10 cellular contexts compared by ENCODE assay signal in genomic region chr9:128274245-128274644, GRCh38. TPM values are rescaled to one million over a fixed set of nuclear protein-coding genes. Genes with fewer than 3 reads are reported as not detected.
DNase-seq lines count a peak whose midpoint lies in the region; ATAC-seq and TF ChIP-seq lines count a peak whose summit lies in the region.
"Had no signal": no experiment of that assay in that cellular context is flagged by ENCODE, and none has a peak within 500 bp of the region (broad histone marks: within the 10 kb centered on the region; RNA-seq: fewer than 3 reads in every experiment).

No MANE protein-coding gene starts in this region.

- no peaks in the 10 kb centered on the region for H4K20me1 ChIP-seq in DND-41 (ENCODE audit: insufficient read depth, low read length)

- peaks cover 29% of the 10 kb centered on the region for H3K79me2 ChIP-seq in DND-41 (ENCODE audit: insufficient read depth, low read length)

- peak overlapping the region; percentile 79; the same call in 1 of the 2 replicates for H3K9ac ChIP-seq in DND-41 (ENCODE audit: low read depth, low read length)

- DNase-seq in DND-41, result no peak
- DNase-seq in ascending aorta (ENCODE audit: low spot score in 2 of 2), result no peak
- DNase-seq in GM10266 (ENCODE audit: extremely low spot score), result no peak
- no peak for DNase-seq in A172 (ENCODE audit: low spot score)
- DNase-seq: DMS153, NCI-H226 had no signal

- ATAC-seq in DND-41 (ENCODE audit: insufficient read depth, low read depth) (no peak), GM18498 (IDR thresholded peaks at IDR 0.05; ENCODE audit: unreplicated experiment) (no peak), HG03139 (IDR thresholded peaks at IDR 0.05; ENCODE audit: unreplicated experiment) (no peak)

- intact Hi-C loops in ascending aorta (cut with DNase I), result loop anchor here (2.0 kb wide), 1 partner anchor 113 kb away; the partner anchor contains the start of gene BBLN

- H2AFZ ChIP-seq in DND-41 (ENCODE audit: low read depth, low read length), result no peak overlapping the region

- H3K27ac ChIP-seq in 22Rv1, result peak overlapping the region; percentile 59; the same call in 1 of the 2 replicates
- H3K27ac ChIP-seq in DND-41 (ENCODE audit: low read length), result no peak overlapping the region
- H3K27ac ChIP-seq in ascending aorta, result no peak overlapping the region
- peak overlapping the region; percentile 97 for H3K27ac ChIP-seq in mesodermal cell (ENCODE audit: low read depth, low read length, severe bottlenecking)

- peaks cover 21% of the 10 kb centered on the region for H3K36me3 ChIP-seq in DND-41 (ENCODE audit: insufficient read depth, low read length)
- peaks cover 18 to 30% of the 10 kb centered on the region in 2 donors for H3K36me3 ChIP-seq in ascending aorta
- peaks cover 43% of the 10 kb centered on the region for H3K36me3 ChIP-seq in mesodermal cell (ENCODE audit: control insufficient read depth, insufficient read depth, low read length)

- H3K9me3 ChIP-seq in DND-41 (ENCODE audit: insufficient read depth, low read length, severe bottlenecking), result no peaks in the 10 kb centered on the region
- no peaks in the 10 kb centered on the region for H3K9me3 ChIP-seq in ascending aorta
- H3K9me3 ChIP-seq in mesodermal cell (ENCODE audit: control insufficient read depth, low read length), result no peaks in the 10 kb centered on the region

- no peaks in the 10 kb centered on the region for H3K27me3 ChIP-seq in DND-41 (ENCODE audit: insufficient read depth, low read length, poor library complexity)
- H3K27me3 ChIP-seq in ascending aorta, result no peaks in the 10 kb centered on the region

- H3K4me2 ChIP-seq in DND-41 (ENCODE audit: insufficient read depth, low read length), result peak overlapping the region; percentile 78; the same call in 1 of the 2 replicates

- H3K4me1 ChIP-seq in DND-41 (ENCODE audit: insufficient read depth, low read length) (peaks cover 32% of the 10 kb centered on the region), ascending aorta (peaks cover 6 to 20% of the 10 kb centered on the region in 2 donors), mesodermal cell (ENCODE audit: control insufficient read depth, insufficient read depth, low read length, poor library complexity, severe bottlenecking) (peaks cover 6% of the 10 kb centered on the region)

- WGBS in mesodermal cell (ENCODE audit: insufficient coverage in 2 of 2), 2 experiments, result 82 to 93% methylated on average over 4 to 5 of the region's 8 CpGs

- TF ChIP-seq CTCF in 22Rv1 (IDR thresholded peaks at IDR 0.05) (no peak), DND-41 (IDR thresholded peaks at IDR 0.05; ENCODE audit: borderline replicate concordance, extremely low read depth, low read length, poor library complexity, severe bottlenecking) (no peak), ascending aorta (IDR thresholded peaks at IDR 0.05) (no peak), GM10266 (IDR thresholded peaks at IDR 0.05; ENCODE audit: control insufficient read depth, insufficient read depth, low read depth, missing control alignments) (no peak)

- H3K4me3 ChIP-seq in DND-41 (ENCODE audit: low read depth in 1 of 2, low read length in 2 of 2) (no peak overlapping the region), ascending aorta (peak overlapping the region; percentile 78 to 91), mesodermal cell (ENCODE audit: extremely low read depth, insufficient read depth, low read length, poor library complexity, severe bottlenecking) (no peak overlapping the region)

RNA-seq across cellular contexts. Expression of gene GOLGA2, which starts 1.6 kb away (rescaled TPM):
- 74.9 TPM for total RNA-seq in ascending aorta
- polyA plus RNA-seq in mesodermal cell (2013, experiment 1 of 2), result 78.9 TPM
- polyA plus RNA-seq in mesodermal cell (2013, experiment 2 of 2), result 77.0 TPM
- total RNA-seq in A172 (2014; rRNA removed; shearing (Covaris generic)), result 118 and 155 TPM in 2 replicates

RNA-seq across cellular contexts. Expression of gene SWI5, which starts 1.8 kb away (rescaled TPM):
- total RNA-seq in ascending aorta, result 1.8 TPM
- polyA plus RNA-seq in mesodermal cell (2013, experiment 1 of 2), result 38.4 TPM
- polyA plus RNA-seq in mesodermal cell (2013, experiment 2 of 2), result 30.8 TPM
- total RNA-seq in A172 (2014; rRNA removed; shearing (Covaris generic)), result 110 and 118 TPM in 2 replicates

RNA-seq across cellular contexts. Expression of gene TRUB2, which starts 48.0 kb away (rescaled TPM):
- total RNA-seq in ascending aorta, result 10.2 TPM
- polyA plus RNA-seq in mesodermal cell (2013, experiment 1 of 2), result 21.5 TPM
- 18.6 TPM for polyA plus RNA-seq in mesodermal cell (2013, experiment 2 of 2)
- total RNA-seq in A172 (2014; rRNA removed; shearing (Covaris generic)), result 28.8 and 30.5 TPM in 2 replicates

RNA-seq across cellular contexts. Expression of gene COQ4, which starts 48.4 kb away (rescaled TPM):
- 11.4 TPM for total RNA-seq in ascending aorta
- 29.9 TPM for polyA plus RNA-seq in mesodermal cell (2013, experiment 1 of 2)
- polyA plus RNA-seq in mesodermal cell (2013, experiment 2 of 2), result 31.0 TPM
- 68.4 and 70.0 TPM in 2 replicates for total RNA-seq in A172 (2014; rRNA removed; shearing (Covaris generic))

Comparison
In these comparisons a context has a peak if more than half of its experiments do, and no peak if none do; other contexts are left out.
1. H3K27ac ChIP-seq: peak in 22Rv1 (single experiment) and mesodermal cell (single experiment); none in DND-41 (single experiment) and ascending aorta (0 of 2).
2. H3K4me3 ChIP-seq: peak in ascending aorta (2 of 2); none in DND-41 (0 of 2) and mesodermal cell (single experiment).
3. RNA of gene SWI5, which starts 1.8 kb away (total RNA-seq): 110 to 118 TPM in A172; 1.8 TPM in ascending aorta (single experiment); every median in the first group is over 10 times any median in the second.